ENCODE assay signal across 8 cellular contexts in genomic region chr6:20534295-20534897, GRCh38. TPM values are rescaled to one million over a fixed set of nuclear protein-coding genes. Genes with fewer than 3 reads are reported as not detected.
A peak's percentile ranks its signal among the peaks of the same experiment; 100 is the strongest.
DNase-seq lines count a peak whose midpoint lies in the region; ATAC-seq and TF ChIP-seq lines count a peak whose summit lies in the region.

Gene CDKAL1 (plus strand): TSS chr6:20534457. CDS start chr6:20546351, 11,894 bp downstream.

- in situ Hi-C loops in ACHN (cut with HindIII; ENCODE audit: low pct_ligation_motif_present, low pct_unique_long_range_greater_than_20kb, low sequenced_read_pairs): no loop called here

- ATAC-seq in GM18873 (IDR thresholded peaks at IDR 0.05; ENCODE audit: low FRiP score, unreplicated experiment) (peak; percentile 80), HG03139 (IDR thresholded peaks at IDR 0.05; ENCODE audit: unreplicated experiment) (peak; percentile 89)

- peak within 1 kb of the TSS; percentile 92 to 98 (median 94) for H3K27ac Mint-ChIP-seq in immature natural killer cell

- H3K27ac ChIP-seq in WERI-Rb-1: peak within 1 kb of the TSS; percentile 96

- H3K9me3 ChIP-seq in WERI-Rb-1 (ENCODE audit: severe bottlenecking): no peaks in the 10 kb centered on the region

- no peaks in the 10 kb centered on the region for H3K27me3 ChIP-seq in WERI-Rb-1 (ENCODE audit: insufficient read depth, low read depth, severe bottlenecking)

- no peaks in the 10 kb centered on the region for H3K9me3 Mint-ChIP-seq in immature natural killer cell

- TF ChIP-seq CTCF in WERI-Rb-1 (IDR thresholded peaks at IDR 0.05; ENCODE audit: low read depth, low read length) (no peak), cardiac fibroblast (IDR thresholded peaks at IDR 0.05; ENCODE audit: low read depth, low read length) (no peak)

- H3K4me3 Mint-ChIP-seq in immature natural killer cell: peak within 1 kb of the TSS; percentile 94 to 99 (median 98)

- peaks cover 4 to 11% (median 6%) of the 10 kb centered on the region in 3 donors for H3K27me3 Mint-ChIP-seq in immature natural killer cell (ENCODE audit: low read depth in 3 of 3)

- peak; percentile 89 for DNase-seq in ACHN
- DNase-seq in NCI-H2227 (lab: John Stamatoyannopoulos, UW; ENCODE audit: unreplicated experiment): peak; percentile 91
- peak; percentile 97 for DNase-seq in WERI-Rb-1
- DNase-seq in cardiac fibroblast (ENCODE audit: low read depth in 2 of 2): peak; percentile 95 to 97
- peak; percentile 86 to 87 (median 87) for DNase-seq in immature natural killer cell
- peak; percentile 84 for DNase-seq in smooth muscle cell of the brain vasculature (ENCODE audit: low read depth, low spot score)

- peaks cover 0 to 8% (median 3%) of the 10 kb centered on the region in 3 donors for H3K36me3 Mint-ChIP-seq in immature natural killer cell

- H3K4me3 ChIP-seq in WERI-Rb-1 (ENCODE audit: low read depth, low read length) (peak within 1 kb of the TSS; percentile 73), cardiac fibroblast (replicated peaks in 1 of 2; ENCODE audit: low read depth in 2 of 2, low read length in 2 of 2) (peak within 1 kb of the TSS; percentile 73 to 87)

- peaks cover 33% of the 10 kb centered on the region for H3K36me3 ChIP-seq in WERI-Rb-1

- H3K4me1 Mint-ChIP-seq in immature natural killer cell: peaks cover 36 to 49% of the 10 kb centered on the region in 2 donors

RNA-seq across cellular contexts. Expression of gene CDKAL1, which starts in this region (rescaled TPM):
- polyA plus RNA-seq in immature natural killer cell: 10 to 100 TPM; 22.4 to 32.3 (median 25.4) TPM

Comparison
In these comparisons a context has a peak if more than half of its experiments do, and no peak if none do; other contexts are left out.
1. Peak in every context shown above with its lines: DNase-seq, ATAC-seq, H3K4me3 ChIP-seq and H3K27ac ChIP-seq.